Comparison of ENCODE assay signal across 13 cellular contexts in genomic region chr11:44570411-44571155, GRCh38. TPM values are rescaled to one million over a fixed set of nuclear protein-coding genes. Genes with fewer than 3 reads are reported as not detected.
DNase-seq lines count a peak whose midpoint lies in the region; ATAC-seq and TF ChIP-seq lines count a peak whose summit lies in the region.
"Had no signal": no experiment of that assay in that cellular context is flagged by ENCODE, and none has a peak within 500 bp of the region (broad histone marks: within the 10 kb centered on the region; RNA-seq: fewer than 3 reads in every experiment).

No MANE protein-coding gene starts in this region.

- H3K36me3 Mint-ChIP-seq in activated T-cell treated with anti-CD3 and anti-CD28 coated beads, Interleukin-2, amount 50 U/mL, for 72 hours (ENCODE audit: insufficient read depth in 2 of 2) = peaks cover 14 to 23% of the 10 kb centered on the region in 2 donors
- peaks cover 60% of the 10 kb centered on the region for H3K36me3 Mint-ChIP-seq in T-helper 1 cell treated with Interleukin-12 subunit alpha and Interleukin-12 subunit beta and Interleukin-4 antibody, amounts not matched to agents 30 μg/mL and 1 μg/mL, for 36 hours (ENCODE audit: low read depth)
- H3K36me3 Mint-ChIP-seq in effector memory CD8-positive, alpha-beta T cell (ENCODE audit: insufficient read depth) = peaks cover 20% of the 10 kb centered on the region
- peaks cover 62% of the 10 kb centered on the region for H3K36me3 Mint-ChIP-seq in stimulated activated memory B cell treated with anti-CD40 and anti-IgM and Interleukin-4, amounts not matched to agents 10 μg/mL and 1 μg/mL and 100 μg/mL, for 72 hours
- H3K36me3 Mint-ChIP-seq: brain had no signal

- no peaks in the 10 kb centered on the region for H3K27me3 Mint-ChIP-seq in activated T-cell treated with anti-CD3 and anti-CD28 coated beads, Interleukin-2, amount 50 U/mL, for 72 hours (ENCODE audit: low read depth)
- no peaks in the 10 kb centered on the region for H3K27me3 Mint-ChIP-seq in T-helper 1 cell treated with Interleukin-12 subunit alpha and Interleukin-12 subunit beta and Interleukin-4 antibody, amounts not matched to agents 30 μg/mL and 1 μg/mL, for 36 hours (ENCODE audit: low read depth)
- no peaks in the 10 kb centered on the region for H3K27me3 Mint-ChIP-seq in effector memory CD8-positive, alpha-beta T cell
- H3K27me3 Mint-ChIP-seq in stimulated activated memory B cell treated with anti-CD40 and anti-IgM and Interleukin-4, amounts not matched to agents 10 μg/mL and 1 μg/mL and 100 μg/mL, for 72 hours = no peaks in the 10 kb centered on the region
- H3K27me3 Mint-ChIP-seq: brain had no signal

- peaks cover 0 to 2% of the 10 kb centered on the region in 2 donors for H3K9me3 Mint-ChIP-seq in activated T-cell treated with anti-CD3 and anti-CD28 coated beads, Interleukin-2, amount 50 U/mL, for 72 hours
- H3K9me3 Mint-ChIP-seq in T-helper 1 cell treated with Interleukin-12 subunit alpha and Interleukin-12 subunit beta and Interleukin-4 antibody, amounts not matched to agents 30 μg/mL and 1 μg/mL, for 36 hours = no peaks in the 10 kb centered on the region
- H3K9me3 Mint-ChIP-seq in effector memory CD8-positive, alpha-beta T cell = no peaks in the 10 kb centered on the region
- H3K9me3 Mint-ChIP-seq in stimulated activated memory B cell treated with anti-CD40 and anti-IgM and Interleukin-4, amounts not matched to agents 10 μg/mL and 1 μg/mL and 100 μg/mL, for 72 hours = no peaks in the 10 kb centered on the region

- intact Hi-C loops in body of pancreas (cut with DNase I) = no loop called here

- H3K9me3 ChIP-seq in body of pancreas = no peaks in the 10 kb centered on the region
- H3K9me3 ChIP-seq: SJSA1 had no signal

- H3K4me1 ChIP-seq in body of pancreas = peaks cover 51% of the 10 kb centered on the region

- H3K27me3 ChIP-seq in body of pancreas = no peaks in the 10 kb centered on the region
- H3K27me3 ChIP-seq: SJSA1 had no signal

- DNase-seq in activated T-cell treated with anti-CD3 and anti-CD28 coated beads, Interleukin-2, amount 50 U/mL, for 72 hours = no peak
- DNase-seq in activated T-cell treated with anti-CD3 and anti-CD28 coated beads for 4 hours = no peak
- no peak for DNase-seq in effector memory CD8-positive, alpha-beta T cell
- no peak for DNase-seq in coronary artery (ENCODE audit: low spot score)
- DNase-seq in body of pancreas = no peak
- DNase-seq: NCI-H1436 treated with DMSO at 0.1 percent for 48 hours, NCI-H774, retina had no signal

- H3K4me3 ChIP-seq in coronary artery = no peak overlapping the region
- H3K4me3 ChIP-seq in body of pancreas = no peak overlapping the region
- H3K4me3 ChIP-seq: SJSA1 had no signal

- no peak for TF ChIP-seq POLR2A in body of pancreas (IDR thresholded peaks at IDR 0.05)

- TF ChIP-seq CTCF in coronary artery (IDR thresholded peaks at IDR 0.05) = no peak
- TF ChIP-seq CTCF in body of pancreas (IDR thresholded peaks at IDR 0.05) = no peak

- peak overlapping the region; percentile 88 to 93 for H3K4me3 Mint-ChIP-seq in activated T-cell treated with anti-CD3 and anti-CD28 coated beads, Interleukin-2, amount 50 U/mL, for 72 hours
- H3K4me3 Mint-ChIP-seq in T-helper 1 cell treated with Interleukin-12 subunit alpha and Interleukin-12 subunit beta and Interleukin-4 antibody, amounts not matched to agents 30 μg/mL and 1 μg/mL, for 36 hours = peak overlapping the region; percentile 91
- H3K4me3 Mint-ChIP-seq in effector memory CD8-positive, alpha-beta T cell = peak overlapping the region; percentile 46 to 52
- H3K4me3 Mint-ChIP-seq in stimulated activated memory B cell treated with anti-CD40 and anti-IgM and Interleukin-4, amounts not matched to agents 10 μg/mL and 1 μg/mL and 100 μg/mL, for 72 hours = peak overlapping the region; percentile 91

- H3K27ac Mint-ChIP-seq in activated T-cell treated with anti-CD3 and anti-CD28 coated beads, Interleukin-2, amount 50 U/mL, for 72 hours = peak overlapping the region; percentile 75
- H3K27ac Mint-ChIP-seq in T-helper 1 cell treated with Interleukin-12 subunit alpha and Interleukin-12 subunit beta and Interleukin-4 antibody, amounts not matched to agents 30 μg/mL and 1 μg/mL, for 36 hours = peak overlapping the region; percentile 87
- H3K27ac Mint-ChIP-seq in effector memory CD8-positive, alpha-beta T cell = peak overlapping the region; percentile 95 to 97
- H3K27ac Mint-ChIP-seq in stimulated activated memory B cell treated with anti-CD40 and anti-IgM and Interleukin-4, amounts not matched to agents 10 μg/mL and 1 μg/mL and 100 μg/mL, for 72 hours = peak overlapping the region; percentile 84

- WGBS in body of pancreas, 2 donors = 90 to 92% methylated on average over 10 of the region's 10 CpGs

- peaks cover 92% of the 10 kb centered on the region for H3K4me1 Mint-ChIP-seq in activated T-cell treated with anti-CD3 and anti-CD28 coated beads, Interleukin-2, amount 50 U/mL, for 72 hours (ENCODE audit: low read depth)
- H3K4me1 Mint-ChIP-seq in T-helper 1 cell treated with Interleukin-12 subunit alpha and Interleukin-12 subunit beta and Interleukin-4 antibody, amounts not matched to agents 30 μg/mL and 1 μg/mL, for 36 hours (ENCODE audit: low read depth) = peaks cover 80% of the 10 kb centered on the region
- peaks cover 77 to 84% of the 10 kb centered on the region in 2 donors for H3K4me1 Mint-ChIP-seq in effector memory CD8-positive, alpha-beta T cell (ENCODE audit: low read depth in 2 of 2)
- H3K4me1 Mint-ChIP-seq in stimulated activated memory B cell treated with anti-CD40 and anti-IgM and Interleukin-4, amounts not matched to agents 10 μg/mL and 1 μg/mL and 100 μg/mL, for 72 hours = peaks cover 88% of the 10 kb centered on the region

- H3K27ac ChIP-seq in coronary artery (no peak overlapping the region), body of pancreas (no peak overlapping the region)

- ATAC-seq in activated T-cell treated with anti-CD3 and anti-CD28 coated beads, Interleukin-2, amount 50 U/mL, for 72 hours (replicated peaks in 1 of 2) = no peak
- no peak for ATAC-seq in effector memory CD8-positive, alpha-beta T cell (replicated peaks)
- no peak for ATAC-seq in stimulated activated memory B cell treated with anti-CD40 and anti-IgM and Interleukin-4, amounts not matched to agents 10 μg/mL and 1 μg/mL and 100 μg/mL, for 72 hours
- ATAC-seq in body of pancreas = no peak
- no peak for ATAC-seq in GM21360 (IDR thresholded peaks at IDR 0.05; ENCODE audit: unreplicated experiment)

- H3K36me3 ChIP-seq in body of pancreas (replicated peaks in 1 of 2; ENCODE audit: insufficient read depth in 1 of 2, low read depth in 2 of 2) = no peaks in the 10 kb centered on the region
- H3K36me3 ChIP-seq: SJSA1 had no signal

RNA-seq across cellular contexts. Expression of gene CD82, which starts 5.1 kb away (rescaled TPM):
- total RNA-seq in activated T-cell treated with anti-CD3 and anti-CD28 coated beads, Interleukin-2, amount 50 U/mL, for 72 hours = 100 to 1,000 TPM; 364 to 421 TPM
- 10 to 100 TPM; 11.4 to 13.5 TPM for total RNA-seq in body of pancreas

Comparison
In these comparisons a context has a peak if more than half of its experiments do, and no peak if none do; other contexts are left out.
1. RNA of gene CD82, which starts 5.1 kb away (total RNA-seq): 364 to 421 TPM in activated T-cell treated with anti-CD3 and anti-CD28 coated beads, Interleukin-2, amount 50 U/mL, for 72 hours; 11.4 to 13.5 TPM in body of pancreas; every median in the first group is over 10 times any median in the second.
2. Peak in every context shown above with its lines, with median percentiles within 50 percentile points of each other: H3K27ac Mint-ChIP-seq and H3K4me3 Mint-ChIP-seq.